Comparison of ENCODE assay signal across 8 cellular contexts in genomic region chr12:120468271-120468845, GRCh38. TPM values are rescaled to one million over a fixed set of nuclear protein-coding genes. Genes with fewer than 3 reads are reported as not detected.
DNase-seq lines count a peak whose midpoint lies in the region; ATAC-seq, FAIRE-seq and TF ChIP-seq lines count a peak whose summit lies in the region.

No MANE protein-coding gene starts in this region.

- H3K36me3 Mint-ChIP-seq in activated naive CD4-positive, alpha-beta T cell treated with anti-CD3 and anti-CD28 coated beads, Interleukin-2, amount 50 U/mL, for 24 hours: peaks cover 4% of the 10 kb centered on the region

- WGBS in prostate gland: 2% methylated on average over 23 of the region's 23 CpGs

- peaks cover 0 to 12% of the 10 kb centered on the region in 2 donors for H3K36me3 ChIP-seq in prostate gland

- TF ChIP-seq CTCF in AG04450 (IDR thresholded peaks at IDR 0.05; ENCODE audit: low read depth, low read length): no peak
- no peak for TF ChIP-seq CTCF in prostate gland (IDR thresholded peaks at IDR 0.05)

- H3K4me1 Mint-ChIP-seq in activated naive CD4-positive, alpha-beta T cell treated with anti-CD3 and anti-CD28 coated beads, Interleukin-2, amount 50 U/mL, for 24 hours: peaks cover 53% of the 10 kb centered on the region

- intact Hi-C loops in left cardiac atrium (cut with DNase I): no loop called here
- intact Hi-C loops in prostate gland (cut with DNase I): no loop called here

- H3K4me1 ChIP-seq in prostate gland (replicated peaks): no peaks in the 10 kb centered on the region

- CTCF ChIA-PET in AG04450 (lab: Charles Lee): interaction anchor here (0.5 to 2.4 kb wide), 10 partner anchors 11 to 226 kb away, joined by 3 to 10 read pairs (median 4); partner anchors contain the start of genes DYNLL1 and SIRT4

- ATAC-seq in left cardiac atrium: peak; percentile 6 to 12
- ATAC-seq in HG02610 (IDR thresholded peaks at IDR 0.05; ENCODE audit: unreplicated experiment): no peak

- H3K9me3 ChIP-seq in AG04450 (ENCODE audit: control insufficient read depth, insufficient read depth, low read length): no peaks in the 10 kb centered on the region; the same call in 1 of the 2 replicates
- H3K9me3 ChIP-seq in prostate gland: no peaks in the 10 kb centered on the region

- H3K9me3 Mint-ChIP-seq in activated naive CD4-positive, alpha-beta T cell treated with anti-CD3 and anti-CD28 coated beads, Interleukin-2, amount 50 U/mL, for 24 hours: no peaks in the 10 kb centered on the region

- TF ChIP-seq POLR2A in GM12891 (IDR thresholded peaks at IDR 0.05; ENCODE audit: low read depth, low read length): 0 out of 2 replicates have a peak, but pooled peaks have one; percentile 32
- TF ChIP-seq POLR2A in prostate gland (IDR thresholded peaks at IDR 0.05): no peak

- H3K4me3 ChIP-seq in AG04450 (ENCODE audit: low read depth, low read length): peak overlapping the region; percentile 93
- peak overlapping the region; percentile 84 to 92 for H3K4me3 ChIP-seq in prostate gland

- DNase-seq in AG04450 (ENCODE audit: low read depth, low spot score) (no peak), GM12891 (ENCODE audit: insufficient read length, low spot score) (no peak), NCI-H526 treated with DMSO at 0.1 percent for 48 hours (lab: John Stamatoyannopoulos, UW) (peak; percentile 10), left cardiac atrium (peak; percentile 31), prostate gland (ENCODE audit: low spot score) (no peak), 8988T (no peak)

- peak overlapping the region; percentile 75 for H3K27ac ChIP-seq in AG04450 (ENCODE audit: low read depth, low read length)
- peak overlapping the region; percentile 86 to 92 for H3K27ac ChIP-seq in prostate gland

- no peaks in the 10 kb centered on the region for H3K27me3 Mint-ChIP-seq in activated naive CD4-positive, alpha-beta T cell treated with anti-CD3 and anti-CD28 coated beads, Interleukin-2, amount 50 U/mL, for 24 hours

- POLR2A ChIA-PET in AG04450 (lab: Yijun Ruan, JAX): interaction anchor here (0.7 to 1.8 kb wide), 5 partner anchors 10 to 889 kb away, joined by 3 to 6 read pairs (median 5); partner anchors contain the start of genes COQ5 and DYNLL1

- H3K27me3 ChIP-seq in AG04450 (ENCODE audit: control insufficient read depth, insufficient read depth, low read length): no peaks in the 10 kb centered on the region
- H3K27me3 ChIP-seq in prostate gland (replicated peaks; ENCODE audit: insufficient read depth): no peaks in the 10 kb centered on the region

- peak overlapping the region; percentile 91 for H3K4me3 Mint-ChIP-seq in activated naive CD4-positive, alpha-beta T cell treated with anti-CD3 and anti-CD28 coated beads, Interleukin-2, amount 50 U/mL, for 24 hours

- H3K27ac Mint-ChIP-seq in activated naive CD4-positive, alpha-beta T cell treated with anti-CD3 and anti-CD28 coated beads, Interleukin-2, amount 50 U/mL, for 24 hours: peak overlapping the region; percentile 79

- peak; percentile 51 for FAIRE-seq in GM12891 (lab: Jason Lieb, UNC)

TF ChIP-seq in GM12891, 5 proteins besides CTCF, POLR2A, EP300 and RAD21:
- no peak for TF ChIP-seq POLR2AphosphoS5 (IDR thresholded peaks at IDR 0.05; ENCODE audit: low read depth, low read length)
- peak; percentile 68 for TF ChIP-seq SPI1 (IDR thresholded peaks at IDR 0.05; ENCODE audit: low read depth, low read length)

RNA-seq across cellular contexts. Expression of gene SRSF9, which starts 1.2 kb away (rescaled TPM):
- 127 and 154 TPM in 2 replicates for polyA plus RNA-seq in AG04450 (2011; rRNA removed)
- 53.9 and 62.0 TPM in 2 replicates for polyA minus RNA-seq in AG04450 (2011; rRNA and poly(A)+ RNA removed)
- 146 TPM for polyA plus RNA-seq in GM12891 (2012; ENCODE audit: low read depth, missing spikeins)
- total RNA-seq in left cardiac atrium (10 to 100 TPM; 50.4 to 68.6 TPM), prostate gland (100 to 1,000 TPM in 1 of 2 donors, 10 to 100 TPM in 1; 98.7 to 131 TPM)

RNA-seq across cellular contexts. Expression of gene GATC, which starts 22.1 kb away (rescaled TPM):
- 20.6 and 25.9 TPM in 2 replicates for polyA plus RNA-seq in AG04450 (2011; rRNA removed)
- 26.1 and 31.7 TPM in 2 replicates for polyA minus RNA-seq in AG04450 (2011; rRNA and poly(A)+ RNA removed)
- 11.3 TPM for polyA plus RNA-seq in GM12891 (2012; ENCODE audit: low read depth, missing spikeins)
- 10 to 100 TPM; 14.8 to 19.1 TPM for total RNA-seq in left cardiac atrium
- 10 to 100 TPM; 19.3 to 30.1 TPM for total RNA-seq in prostate gland

RNA-seq across cellular contexts. Expression of gene TRIAP1, which starts 22.2 kb away (rescaled TPM):
- 56.2 and 70.7 TPM in 2 replicates for polyA plus RNA-seq in AG04450 (2011; rRNA removed)
- 9.1 and 14.8 TPM in 2 replicates for polyA minus RNA-seq in AG04450 (2011; rRNA and poly(A)+ RNA removed)
- 73.8 TPM for polyA plus RNA-seq in GM12891 (2012; ENCODE audit: low read depth, missing spikeins)
- total RNA-seq in left cardiac atrium (10 to 100 TPM; 13.6 to 15.3 TPM), prostate gland (10 to 100 TPM; 15.7 to 21.9 TPM)

RNA-seq across cellular contexts. Expression of gene DYNLL1, which starts 27.6 kb away (rescaled TPM):
- polyA plus RNA-seq in AG04450 (2011; rRNA removed): 649 and 720 TPM in 2 replicates
- 136 and 155 TPM in 2 replicates for polyA minus RNA-seq in AG04450 (2011; rRNA and poly(A)+ RNA removed)
- polyA plus RNA-seq in GM12891 (2012; ENCODE audit: low read depth, missing spikeins): 288 TPM
- total RNA-seq in left cardiac atrium (100 to 1,000 TPM; 156 to 237 TPM), prostate gland (100 to 1,000 TPM; 166 to 303 TPM)

RNA-seq across cellular contexts. Expression of gene COX6A1, which starts 30.4 kb away (rescaled TPM):
- polyA plus RNA-seq in AG04450 (2011; rRNA removed): 414 and 536 TPM in 2 replicates
- polyA minus RNA-seq in AG04450 (2011; rRNA and poly(A)+ RNA removed): 106 and 137 TPM in 2 replicates
- 673 TPM for polyA plus RNA-seq in GM12891 (2012; ENCODE audit: low read depth, missing spikeins)
- total RNA-seq in left cardiac atrium (100 to 1,000 TPM; 182 to 201 TPM), prostate gland (100 to 1,000 TPM; 616 to 965 TPM)

Comparison
In these comparisons a context has a peak if more than half of its experiments do, and no peak if none do; other contexts are left out.
1. DNase-seq: peak in NCI-H526 treated with DMSO at 0.1 percent for 48 hours (single experiment) and left cardiac atrium (single experiment); none in AG04450 (single experiment), GM12891 (single experiment), prostate gland (single experiment) and 8988T (single experiment).